ENCODE assay signal across 2 cellular contexts in genomic region chr3:59386165-59386564, GRCh38.
TF ChIP-seq lines count a peak whose summit lies in the region.

No MANE protein-coding gene starts in this region.

TF ChIP-seq in H1, 55 proteins besides CTCF, POLR2A, EP300 and RAD21 (continued from another document):
- no peak for TF ChIP-seq TAF7 (optimal IDR thresholded peaks at IDR 0.05; ENCODE audit: borderline replicate concordance, low read depth, low read length)
- TF ChIP-seq TCF12 (IDR thresholded peaks at IDR 0.05; ENCODE audit: low read depth, low read length): no peak
- no peak for TF ChIP-seq HDAC6 (IDR thresholded peaks at IDR 0.05; ENCODE audit: low read depth, low read length)
- no peak for TF ChIP-seq E2F6 (IDR thresholded peaks at IDR 0.05)
- no peak for TF ChIP-seq NANOG (IDR thresholded peaks at IDR 0.05; ENCODE audit: insufficient read depth, low read depth, low read length, poor library complexity, severe bottlenecking)
- TF ChIP-seq SUZ12 (IDR thresholded peaks at IDR 0.05; ENCODE audit: low read length): no peak
- no peak for TF ChIP-seq CBX8 (IDR thresholded peaks at IDR 0.05; ENCODE audit: borderline replicate concordance, low read depth, low read length)

TF ChIP-seq in SK-N-SH, 30 proteins besides CTCF, POLR2A, EP300 and RAD21 (continued from another document):
- no peak for TF ChIP-seq ZBTB33 (IDR thresholded peaks at IDR 0.05; ENCODE audit: borderline replicate concordance, low read depth)
- TF ChIP-seq JUND (IDR thresholded peaks at IDR 0.05): no peak
- TF ChIP-seq FOXJ3 (CRISPR knock-in tag; IDR thresholded peaks at IDR 0.05): no peak
- TF ChIP-seq GATA2 (CRISPR knock-in tag; IDR thresholded peaks at IDR 0.05): no peak
- TF ChIP-seq PBX3 (IDR thresholded peaks at IDR 0.05): no peak
- TF ChIP-seq EZH2phosphoT487 (IDR thresholded peaks at IDR 0.05; ENCODE audit: borderline replicate concordance, low read depth): no peak
- no peak for TF ChIP-seq TAF1 (IDR thresholded peaks at IDR 0.05; ENCODE audit: borderline replicate concordance, low read depth, low read length)
- TF ChIP-seq CHD2 (IDR thresholded peaks at IDR 0.05; ENCODE audit: low read length, partially characterized antibody): no peak
- TF ChIP-seq USF1 (IDR thresholded peaks at IDR 0.05; ENCODE audit: borderline replicate concordance, low read depth): no peak
- no peak for TF ChIP-seq USF2 (IDR thresholded peaks at IDR 0.05; ENCODE audit: borderline replicate concordance, low read depth, low read length)
- TF ChIP-seq MAX (IDR thresholded peaks at IDR 0.05; ENCODE audit: low read depth): no peak
